In genomic region chr6:1580585-1580984, GRCh38 we compare ENCODE assay signal across 29 cellular contexts. TPM values are rescaled to one million over a fixed set of nuclear protein-coding genes. Genes with fewer than 3 reads are reported as not detected.
"Had no signal": no experiment of that assay in that cellular context is flagged by ENCODE, and none has a peak within 500 bp of the region (broad histone marks: within the 10 kb centered on the region; RNA-seq: fewer than 3 reads in every experiment).

No MANE protein-coding gene starts in this region.

- H3K4me1 ChIP-seq: parathyroid adenoma, psoas muscle, spleen, uterus had no signal

- DNase-seq: naive B cell; naive thymus-derived CD8-positive, alpha-beta T cell; nephron progenitor cell; occipital lobe; ovary; posterior cingulate gyrus; psoas muscle; right cardiac atrium; spleen; stimulated activated CD4-positive, alpha-beta T cell treated with anti-CD3 and anti-CD28 coated beads, Interleukin-12 subunit alpha, Interleukin-12 subunit beta, amount 100 ng/mL, for 4 hours; stimulated activated CD4-positive, alpha-beta T cell treated with anti-CD3 and anti-CD28 coated beads, Interleukin-1b, Interleukin-23, amount 100 ng/mL, for 48 hours; stimulated activated CD4-positive, alpha-beta T cell treated with anti-CD3 and anti-CD28 coated beads, Interleukin-4, amount 100 ng/mL, for 1 hour; stimulated activated CD4-positive, alpha-beta T cell treated with anti-CD3 and anti-CD28 coated beads, Interleukin-4, amount 100 ng/mL, for 4 hours; stimulated activated CD8-positive, alpha-beta memory T cell treated with anti-CD3 and anti-CD28 coated beads, Interleukin-4, amount 100 ng/mL, for 48 hours; stimulated activated naive B cell treated with anti-CD40 and anti-IgM and Interleukin-4, amounts not matched to agents 10 μg/mL and 1 μg/mL and 100 μg/mL, for 72 hours; stimulated activated naive CD4-positive, alpha-beta T cell treated with Interleukin-2 at 50 U/mL for 16 hours; thyroid gland; trophoblast cell; uterus had no signal

- H3K27ac ChIP-seq: ovary, parathyroid adenoma, psoas muscle, spleen, thoracic aorta, thyroid gland, tibial nerve, upper lobe of left lung, uterus had no signal

- H2AFZ ChIP-seq: parathyroid adenoma had no signal

- H3K4me2 ChIP-seq: smooth muscle cell had no signal

- H3K9ac ChIP-seq: parathyroid adenoma had no signal

- H3K36me3 Mint-ChIP-seq: naive B cell; naive thymus-derived CD8-positive, alpha-beta T cell; natural killer cell treated with Interleukin-12 subunit alpha and Interleukin-12 subunit beta and Interleukin-15 and Interleukin-18, amount 100 ng/mL, for 72 hours; stimulated activated naive B cell treated with anti-CD40 and anti-IgM and Interleukin-4, amounts not matched to agents 10 μg/mL and 1 μg/mL and 100 μg/mL, for 72 hours had no signal

- H3K27me3 ChIP-seq: ovary, thyroid gland, tibial nerve, upper lobe of left lung, uterus had no signal

- H3K36me3 ChIP-seq: ovary, spleen, thoracic aorta, thyroid gland, tibial nerve, upper lobe of left lung, uterus had no signal

- H3K9me3 Mint-ChIP-seq: naive thymus-derived CD8-positive, alpha-beta T cell; natural killer cell treated with Interleukin-12 subunit alpha and Interleukin-12 subunit beta and Interleukin-15 and Interleukin-18, amount 100 ng/mL, for 72 hours; stimulated activated naive B cell treated with anti-CD40 and anti-IgM and Interleukin-4, amounts not matched to agents 10 μg/mL and 1 μg/mL and 100 μg/mL, for 72 hours; stimulated activated naive CD8-positive, alpha-beta T cell treated with anti-CD3 and anti-CD28 coated beads, Interleukin-15, Interleukin-2, amounts not matched to agents 100 ng/mL and 50 ng/mL, for 24 hours had no signal

- H3K4me3 ChIP-seq: ovary, psoas muscle, skin epidermis, smooth muscle cell, spleen, thoracic aorta, thyroid gland, tibial nerve, upper lobe of left lung, uterus had no signal

- H3K4me1 Mint-ChIP-seq: naive thymus-derived CD8-positive, alpha-beta T cell; stimulated activated naive B cell treated with anti-CD40 and anti-IgM and Interleukin-4, amounts not matched to agents 10 μg/mL and 1 μg/mL and 100 μg/mL, for 72 hours had no signal

- H3K27ac Mint-ChIP-seq: naive thymus-derived CD8-positive, alpha-beta T cell; natural killer cell treated with Interleukin-12 subunit alpha and Interleukin-12 subunit beta and Interleukin-15 and Interleukin-18, amount 100 ng/mL, for 72 hours; nephron progenitor cell; progenitor cell of endocrine pancreas; stimulated activated naive B cell treated with anti-CD40 and anti-IgM and Interleukin-4, amounts not matched to agents 10 μg/mL and 1 μg/mL and 100 μg/mL, for 72 hours; stimulated activated naive CD8-positive, alpha-beta T cell treated with anti-CD3 and anti-CD28 coated beads, Interleukin-15, Interleukin-2, amounts not matched to agents 100 ng/mL and 50 ng/mL, for 24 hours had no signal

- H3K9me3 ChIP-seq: ovary, psoas muscle, spleen, thoracic aorta, thyroid gland, tibial nerve, upper lobe of left lung, uterus had no signal

- H3K4me3 Mint-ChIP-seq: naive B cell; naive thymus-derived CD8-positive, alpha-beta T cell; natural killer cell treated with Interleukin-12 subunit alpha and Interleukin-12 subunit beta and Interleukin-15 and Interleukin-18, amount 100 ng/mL, for 72 hours; nephron progenitor cell; neural crest cell; stimulated activated naive B cell treated with anti-CD40 and anti-IgM and Interleukin-4, amounts not matched to agents 10 μg/mL and 1 μg/mL and 100 μg/mL, for 72 hours; stimulated activated naive CD8-positive, alpha-beta T cell treated with anti-CD3 and anti-CD28 coated beads, Interleukin-15, Interleukin-2, amounts not matched to agents 100 ng/mL and 50 ng/mL, for 24 hours had no signal

- ATAC-seq: naive thymus-derived CD8-positive, alpha-beta T cell; psoas muscle; right cardiac atrium; stimulated activated naive B cell treated with anti-CD40 and anti-IgM and Interleukin-4, amounts not matched to agents 10 μg/mL and 1 μg/mL and 100 μg/mL, for 72 hours had no signal

RNA-seq across cellular contexts. Expression of gene FOXC1, which starts 29.1 kb away (rescaled TPM):
- total RNA-seq: naive thymus-derived CD8-positive, alpha-beta T cell had no signal
- polyA plus RNA-seq: naive thymus-derived CD8-positive, alpha-beta T cell had no signal
